Comparison of ENCODE assay signal across 21 cellular contexts in the genomic region with DNA sequence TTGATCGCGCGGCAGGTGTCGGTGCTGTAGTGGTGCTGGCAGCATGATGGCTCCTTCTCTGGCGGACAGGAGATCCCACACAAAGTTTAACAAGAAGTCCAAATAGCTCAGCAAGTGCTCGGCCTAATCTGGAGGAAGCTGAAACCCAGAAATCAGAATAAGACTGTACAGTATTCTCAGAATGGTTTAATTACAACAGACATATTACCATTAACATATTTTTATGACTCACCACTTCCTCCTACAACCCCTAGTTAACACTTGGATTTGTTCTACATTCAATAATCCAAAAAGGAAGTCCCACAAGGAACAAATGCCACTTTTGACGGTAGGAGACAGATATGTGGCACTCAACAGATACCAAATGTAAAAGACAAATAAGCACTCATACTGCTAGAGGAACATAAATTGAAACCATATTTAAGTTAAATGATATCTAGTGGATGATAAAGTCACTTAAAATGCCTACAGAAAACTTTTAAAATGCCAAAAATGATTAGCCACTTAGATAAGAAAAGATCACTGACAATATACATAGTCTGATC.
DNase-seq lines count a peak whose midpoint lies in the region; ATAC-seq and TF ChIP-seq lines count a peak whose summit lies in the region.
"Had no signal": no experiment of that assay in that cellular context is flagged by ENCODE, and none has a peak within 500 bp of the region (broad histone marks: within the 10 kb centered on the region; RNA-seq: fewer than 3 reads in every experiment).

No MANE protein-coding gene starts in this region.

- peaks cover 89% of the 10 kb centered on the region for H3K36me3 Mint-ChIP-seq in activated T-cell treated with anti-CD3 and anti-CD28 coated beads, Interleukin-2, amount 50 U/mL, for 24 hours (ENCODE audit: low read depth)
- H3K36me3 Mint-ChIP-seq in dendritic cell treated with granulocyte-macrophage colony-stimulating factor and Interleukin-4, amounts not matched to agents 40 ng/mL and 50 ng/mL, for 4 days (ENCODE audit: low read depth) = peaks cover 78% of the 10 kb centered on the region
- H3K36me3 Mint-ChIP-seq in chondrocyte (ENCODE audit: low read depth) = peaks cover 18% of the 10 kb centered on the region

- peak overlapping the region; percentile 32 for H3K27ac Mint-ChIP-seq in activated T-cell treated with anti-CD3 and anti-CD28 coated beads, Interleukin-2, amount 50 U/mL, for 24 hours
- H3K27ac Mint-ChIP-seq in dendritic cell treated with granulocyte-macrophage colony-stimulating factor and Interleukin-4, amounts not matched to agents 40 ng/mL and 50 ng/mL, for 4 days = peak overlapping the region; percentile 20
- no peak overlapping the region for H3K27ac Mint-ChIP-seq in chondrocyte (ENCODE audit: unreplicated experiment)
- H3K27ac Mint-ChIP-seq: nephron had no signal

- H3K9me3 Mint-ChIP-seq in activated T-cell treated with anti-CD3 and anti-CD28 coated beads, Interleukin-2, amount 50 U/mL, for 24 hours = no peaks in the 10 kb centered on the region
- H3K9me3 Mint-ChIP-seq in dendritic cell treated with granulocyte-macrophage colony-stimulating factor and Interleukin-4, amounts not matched to agents 40 ng/mL and 50 ng/mL, for 4 days = no peaks in the 10 kb centered on the region
- peaks cover 2% of the 10 kb centered on the region for H3K9me3 Mint-ChIP-seq in chondrocyte (ENCODE audit: low read depth)
- H3K9me3 Mint-ChIP-seq: nephron had no signal

- H3K4me1 ChIP-seq in upper lobe of right lung = no peaks in the 10 kb centered on the region
- H3K4me1 ChIP-seq: A549 had no signal

- no peaks in the 10 kb centered on the region for H3K27me3 ChIP-seq in upper lobe of right lung
- H3K27me3 ChIP-seq: hepatocyte had no signal

- H3K27me3 Mint-ChIP-seq in activated T-cell treated with anti-CD3 and anti-CD28 coated beads, Interleukin-2, amount 50 U/mL, for 24 hours = peaks cover 34% of the 10 kb centered on the region
- H3K27me3 Mint-ChIP-seq in dendritic cell treated with granulocyte-macrophage colony-stimulating factor and Interleukin-4, amounts not matched to agents 40 ng/mL and 50 ng/mL, for 4 days = no peaks in the 10 kb centered on the region
- H3K27me3 Mint-ChIP-seq in chondrocyte (ENCODE audit: low read depth) = no peaks in the 10 kb centered on the region

- no peak for TF ChIP-seq CTCF in upper lobe of right lung (IDR thresholded peaks at IDR 0.05)
- no peak for TF ChIP-seq CTCF in chondrocyte (IDR thresholded peaks at IDR 0.05)

- peak; percentile 67 for ATAC-seq in upper lobe of right lung
- ATAC-seq in HG03442 (IDR thresholded peaks at IDR 0.05; ENCODE audit: unreplicated experiment) = no peak
- ATAC-seq in HG03025 (IDR thresholded peaks at IDR 0.05; ENCODE audit: low FRiP score, unreplicated experiment) = no peak
- ATAC-seq: A549 had no signal

- peaks cover 7% of the 10 kb centered on the region for H3K4me1 Mint-ChIP-seq in activated T-cell treated with anti-CD3 and anti-CD28 coated beads, Interleukin-2, amount 50 U/mL, for 24 hours (ENCODE audit: low read depth)
- no peaks in the 10 kb centered on the region for H3K4me1 Mint-ChIP-seq in dendritic cell treated with granulocyte-macrophage colony-stimulating factor and Interleukin-4, amounts not matched to agents 40 ng/mL and 50 ng/mL, for 4 days (ENCODE audit: low read depth)
- H3K4me1 Mint-ChIP-seq in chondrocyte (ENCODE audit: low read depth) = no peaks in the 10 kb centered on the region
- H3K4me1 Mint-ChIP-seq: nephron had no signal

- H3K9me3 ChIP-seq in upper lobe of right lung = no peaks in the 10 kb centered on the region
- H3K9me3 ChIP-seq: A549 had no signal

- no peak overlapping the region for H3K4me3 Mint-ChIP-seq in activated T-cell treated with anti-CD3 and anti-CD28 coated beads, Interleukin-2, amount 50 U/mL, for 24 hours
- H3K4me3 Mint-ChIP-seq in dendritic cell treated with granulocyte-macrophage colony-stimulating factor and Interleukin-4, amounts not matched to agents 40 ng/mL and 50 ng/mL, for 4 days = no peak overlapping the region
- H3K4me3 Mint-ChIP-seq in chondrocyte (ENCODE audit: unreplicated experiment) = no peak overlapping the region
- H3K4me3 Mint-ChIP-seq: nephron had no signal

- DNase-seq in activated T-cell treated with anti-CD3 and anti-CD28 coated beads, Interleukin-2, amount 50 U/mL, for 24 hours = no peak
- DNase-seq in activated T-cell treated with anti-CD3 and anti-CD28 coated beads, Interleukin-2, amount 50 U/mL, for 1 hour = no peak
- DNase-seq in NOMO-1 treated with DMSO at 0.1 percent for 48 hours (lab: John Stamatoyannopoulos, UW; ENCODE audit: unreplicated experiment) (peak; percentile 58), upper lobe of right lung (no peak), chondrocyte (ENCODE audit: low spot score) (no peak)
- DNase-seq: activated gamma-delta T cell treated with Interleukin-2 at 50 U/mL for 16 hours; islet precursor cell; mesendoderm; MM.1S; NCI-H2029; SHP77 treated with DMSO at 0.1 percent for 48 hours; small intestine; stimulated activated CD8-positive, alpha-beta memory T cell treated with anti-CD3 and anti-CD28 coated beads, Interleukin-4, amount 100 ng/mL, for 48 hours had no signal

- peaks cover 70% of the 10 kb centered on the region for H3K36me3 ChIP-seq in upper lobe of right lung

- H3K4me3 ChIP-seq in upper lobe of right lung = no peak overlapping the region
- H3K4me3 ChIP-seq: A549, coronary artery, hepatocyte had no signal

- intact Hi-C loops in dendritic cell treated with granulocyte-macrophage colony-stimulating factor and Interleukin-4, amounts not matched to agents 40 ng/mL and 50 ng/mL, for 4 days (cut with micrococcal nuclease) = no loop called here
- intact Hi-C loops in upper lobe of right lung (cut with DNase I) = no loop called here

- H3K27ac ChIP-seq in upper lobe of right lung = no peak overlapping the region
- H3K27ac ChIP-seq: A549, C4-2B, coronary artery, hepatocyte had no signal
